In the genomic region with DNA sequence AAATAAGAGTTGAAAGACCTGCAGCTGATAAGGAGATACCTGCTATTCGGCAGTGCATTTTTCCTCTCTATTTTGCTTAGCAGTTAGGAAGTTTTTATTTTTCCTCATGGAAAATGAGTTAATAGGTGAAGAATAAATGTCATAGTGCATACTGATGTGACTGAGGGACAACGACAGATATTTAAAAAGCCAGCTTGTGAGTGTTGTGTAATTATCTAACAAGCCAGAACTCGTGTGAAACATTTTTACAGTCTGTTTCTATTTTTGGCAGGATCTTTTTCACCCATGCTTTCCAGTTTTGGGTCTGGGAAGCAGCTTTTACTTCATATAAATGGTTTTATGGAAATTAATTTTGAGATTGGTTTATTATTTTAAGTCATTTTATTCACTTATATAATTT, we compare ENCODE assay signal across 1 cellular context.
TF ChIP-seq lines count a peak whose summit lies in the region.

No MANE protein-coding gene starts in this region.

TF ChIP-seq in GM12878, 131 proteins besides CTCF, POLR2A, EP300 and RAD21:
- TF ChIP-seq SKIL (IDR thresholded peaks at IDR 0.05; ENCODE audit: low read depth, poor library complexity, severe bottlenecking) (no peak), MEF2A (IDR thresholded peaks at IDR 0.05; ENCODE audit: insufficient read depth, low read depth, low read length) (0 out of 2 replicates have a peak, but pooled peaks have one; percentile 5)
